ENCODE assay signal across 21 cellular contexts in genomic region chr10:128419466-128420019, GRCh38.
"Had no signal": no experiment of that assay in that cellular context is flagged by ENCODE, and none has a peak within 500 bp of the region (broad histone marks: within the 10 kb centered on the region; RNA-seq: fewer than 3 reads in every experiment).

No MANE protein-coding gene starts in this region.

- H3K36me3 ChIP-seq: heart left ventricle, right lobe of liver, tibial artery, WERI-Rb-1 had no signal

- H3K9me3 ChIP-seq: heart left ventricle, mucosa of descending colon, right lobe of liver, tibial artery had no signal

- H3K4me1 ChIP-seq: heart left ventricle, right lobe of liver, tibial artery had no signal

- H3K27me3 ChIP-seq: tibial artery had no signal

- H3K27ac Mint-ChIP-seq: activated naive CD8-positive, alpha-beta T cell treated with anti-CD3 and anti-CD28 coated beads for 36 hours; nephron progenitor cell; stimulated activated effector memory CD8-positive, alpha-beta T cell treated with anti-CD3 and anti-CD28 coated beads, Interleukin-12 subunit alpha, Interleukin-12 subunit beta, amount 100 ng/mL, for 72 hours; stimulated activated naive CD8-positive, alpha-beta T cell treated with anti-CD3 and anti-CD28 coated beads, Interleukin-15, amount 100 ng/mL, for 72 hours had no signal

- H3K36me3 Mint-ChIP-seq: activated naive CD8-positive, alpha-beta T cell treated with anti-CD3 and anti-CD28 coated beads for 36 hours; stimulated activated effector memory CD8-positive, alpha-beta T cell treated with anti-CD3 and anti-CD28 coated beads, Interleukin-12 subunit alpha, Interleukin-12 subunit beta, amount 100 ng/mL, for 72 hours had no signal

- ATAC-seq: heart left ventricle; left colon; mucosa of descending colon; right lobe of liver; stimulated activated effector memory CD8-positive, alpha-beta T cell treated with anti-CD3 and anti-CD28 coated beads, Interleukin-12 subunit alpha, Interleukin-12 subunit beta, amount 100 ng/mL, for 72 hours; stimulated activated naive CD8-positive, alpha-beta T cell treated with anti-CD3 and anti-CD28 coated beads, Interleukin-15, amount 100 ng/mL, for 72 hours had no signal

- H3K4me1 Mint-ChIP-seq: activated naive CD8-positive, alpha-beta T cell treated with anti-CD3 and anti-CD28 coated beads for 36 hours; stimulated activated effector memory CD8-positive, alpha-beta T cell treated with anti-CD3 and anti-CD28 coated beads, Interleukin-12 subunit alpha, Interleukin-12 subunit beta, amount 100 ng/mL, for 72 hours; stimulated activated naive CD8-positive, alpha-beta T cell treated with anti-CD3 and anti-CD28 coated beads, Interleukin-15, amount 100 ng/mL, for 72 hours had no signal

- H3K9me3 Mint-ChIP-seq: activated naive CD8-positive, alpha-beta T cell treated with anti-CD3 and anti-CD28 coated beads for 36 hours; nephron progenitor cell; stimulated activated effector memory CD8-positive, alpha-beta T cell treated with anti-CD3 and anti-CD28 coated beads, Interleukin-12 subunit alpha, Interleukin-12 subunit beta, amount 100 ng/mL, for 72 hours; stimulated activated naive CD8-positive, alpha-beta T cell treated with anti-CD3 and anti-CD28 coated beads, Interleukin-15, amount 100 ng/mL, for 72 hours had no signal

- H3K27ac ChIP-seq: heart left ventricle, right lobe of liver, skin epidermis, tibial artery, WERI-Rb-1 had no signal

- H3K4me3 Mint-ChIP-seq: activated naive CD8-positive, alpha-beta T cell treated with anti-CD3 and anti-CD28 coated beads for 36 hours; nephron progenitor cell; stimulated activated effector memory CD8-positive, alpha-beta T cell treated with anti-CD3 and anti-CD28 coated beads, Interleukin-12 subunit alpha, Interleukin-12 subunit beta, amount 100 ng/mL, for 72 hours; stimulated activated naive CD8-positive, alpha-beta T cell treated with anti-CD3 and anti-CD28 coated beads, Interleukin-15, amount 100 ng/mL, for 72 hours had no signal

- H3K4me3 ChIP-seq: heart left ventricle, mucosa of descending colon, right lobe of liver, skin epidermis, tibial artery had no signal

- H3K27me3 Mint-ChIP-seq: activated naive CD8-positive, alpha-beta T cell treated with anti-CD3 and anti-CD28 coated beads for 36 hours had no signal

- DNase-seq: activated CD4-positive, alpha-beta T cell treated with anti-CD3 and anti-CD28 coated beads, Interleukin-2, amount 50 U/mL, for 4 hours; activated CD8-positive, alpha-beta memory T cell treated with anti-CD3 and anti-CD28 coated beads for 24 hours; activated CD8-positive, alpha-beta memory T cell treated with anti-CD3 and anti-CD28 coated beads, Interleukin-2, amount 50 U/mL, for 4 hours; activated naive CD4-positive, alpha-beta T cell treated with Interleukin-2 at 50 U/mL for 16 hours; activated naive CD8-positive, alpha-beta T cell treated with anti-CD3 and anti-CD28 coated beads for 36 hours; activated T-cell treated with anti-CD3 and anti-CD28 coated beads, Interleukin-2, amount 50 U/mL, for 48 hours; central memory CD4-positive, alpha-beta T cell; effector memory CD4-positive, alpha-beta T cell; heart left ventricle; left colon; mesendoderm; mucosa of descending colon; nucleus accumbens; right lobe of liver; stimulated activated CD4-positive, alpha-beta T cell treated with anti-CD3 and anti-CD28 coated beads, Interleukin-1b, Interleukin-23, amount 100 ng/mL, for 48 hours; stimulated activated naive CD8-positive, alpha-beta T cell treated with anti-CD3 and anti-CD28 coated beads, Interleukin-15, amount 100 ng/mL, for 72 hours; tibial artery; WERI-Rb-1 had no signal
